In the genomic region with DNA sequence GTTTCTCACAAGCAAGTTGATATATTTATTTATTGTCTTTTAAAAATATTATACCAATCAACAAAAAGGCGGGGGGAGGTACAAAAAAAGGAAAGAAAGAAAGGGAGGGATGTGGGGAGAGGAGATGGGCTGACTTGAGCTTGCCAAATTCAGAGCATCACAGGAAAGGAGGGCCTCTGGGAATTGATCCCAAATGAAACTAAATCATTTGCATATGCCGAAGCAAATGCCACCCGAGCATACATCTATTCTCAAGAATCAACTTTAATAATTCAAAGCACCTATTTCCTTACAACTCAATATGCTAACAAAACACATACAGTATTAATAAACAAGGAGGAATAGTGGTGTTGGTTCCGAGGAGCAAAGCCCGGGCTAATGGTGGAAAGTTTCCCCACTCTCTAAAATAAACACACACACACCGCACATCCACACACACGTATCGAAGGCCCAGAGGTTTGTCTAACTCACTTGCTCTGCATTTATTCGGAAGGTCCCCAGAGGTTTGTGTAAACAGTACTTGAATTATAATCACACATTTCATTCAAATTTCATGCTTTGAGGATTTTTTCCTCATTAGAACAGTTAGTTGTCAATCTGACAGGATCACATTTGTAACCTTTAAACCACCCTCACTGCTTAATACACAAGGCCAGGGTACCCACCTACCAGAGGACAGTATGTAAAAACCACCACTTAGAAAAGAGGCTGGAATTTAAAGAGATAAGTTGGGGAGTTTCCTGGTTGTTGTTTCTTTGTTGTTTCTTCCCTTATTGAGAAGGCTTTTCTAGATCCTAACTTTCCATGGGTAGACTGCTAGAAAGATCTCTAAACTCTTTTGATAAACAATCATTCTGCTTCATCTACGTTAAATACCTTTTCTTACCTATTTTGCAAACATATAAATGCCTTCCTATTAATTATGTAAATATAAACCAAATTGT, we compare ENCODE assay signal across 1 cellular context.
TF ChIP-seq lines count a peak whose summit lies in the region.

No MANE protein-coding gene starts in this region.

TF ChIP-seq in GM12878, 131 proteins besides CTCF, POLR2A, EP300 and RAD21 (continued from another document and continues in another):
- TF ChIP-seq, protein P1, sequence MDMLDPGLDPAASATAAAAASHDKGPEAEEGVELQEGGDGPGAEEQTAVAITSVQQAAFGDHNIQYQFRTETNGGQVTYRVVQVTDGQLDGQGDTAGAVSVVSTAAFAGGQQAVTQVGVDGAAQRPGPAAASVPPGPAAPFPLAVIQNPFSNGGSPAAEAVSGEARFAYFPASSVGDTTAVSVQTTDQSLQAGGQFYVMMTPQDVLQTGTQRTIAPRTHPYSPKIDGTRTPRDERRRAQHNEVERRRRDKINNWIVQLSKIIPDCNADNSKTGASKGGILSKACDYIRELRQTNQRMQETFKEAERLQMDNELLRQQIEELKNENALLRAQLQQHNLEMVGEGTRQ (IDR thresholded peaks at IDR 0.05; ENCODE audit: borderline replicate concordance, low read depth, low read length): no peak
- TF ChIP-seq, protein P2, sequence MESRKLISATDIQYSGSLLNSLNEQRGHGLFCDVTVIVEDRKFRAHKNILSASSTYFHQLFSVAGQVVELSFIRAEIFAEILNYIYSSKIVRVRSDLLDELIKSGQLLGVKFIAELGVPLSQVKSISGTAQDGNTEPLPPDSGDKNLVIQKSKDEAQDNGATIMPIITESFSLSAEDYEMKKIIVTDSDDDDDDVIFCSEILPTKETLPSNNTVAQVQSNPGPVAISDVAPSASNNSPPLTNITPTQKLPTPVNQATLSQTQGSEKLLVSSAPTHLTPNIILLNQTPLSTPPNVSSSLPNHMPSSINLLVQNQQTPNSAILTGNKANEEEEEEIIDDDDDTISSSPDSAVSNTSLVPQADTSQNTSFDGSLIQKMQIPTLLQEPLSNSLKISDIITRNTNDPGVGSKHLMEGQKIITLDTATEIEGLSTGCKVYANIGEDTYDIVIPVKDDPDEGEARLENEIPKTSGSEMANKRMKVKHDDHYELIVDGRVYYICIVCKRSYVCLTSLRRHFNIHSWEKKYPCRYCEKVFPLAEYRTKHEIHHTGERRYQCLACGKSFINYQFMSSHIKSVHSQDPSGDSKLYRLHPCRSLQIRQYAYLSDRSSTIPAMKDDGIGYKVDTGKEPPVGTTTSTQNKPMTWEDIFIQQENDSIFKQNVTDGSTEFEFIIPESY (IDR thresholded peaks at IDR 0.05): no peak
- TF ChIP-seq SUZ12 (IDR thresholded peaks at IDR 0.05; ENCODE audit: unreplicated experiment) (no peak), POLR2AphosphoS5 (IDR thresholded peaks at IDR 0.05; ENCODE audit: low read length) (no peak), MEF2B (IDR thresholded peaks at IDR 0.05; ENCODE audit: partially characterized antibody, poor library complexity, severe bottlenecking) (peak; percentile 67), MYC (IDR thresholded peaks at IDR 0.05; ENCODE audit: insufficient read depth, insufficient read length, insufficient replicate concordance, low read length, severe bottlenecking) (no peak), WRNIP1 (IDR thresholded peaks at IDR 0.05; ENCODE audit: borderline replicate concordance, low read depth, low read length) (no peak), GATAD2B (conservative IDR thresholded peaks at IDR 0.05; ENCODE audit: low read depth) (no peak), SREBF1 (IDR thresholded peaks at IDR 0.05; ENCODE audit: low read length) (no peak), SMAD1 (IDR thresholded peaks at IDR 0.05; ENCODE audit: low read depth, partially characterized antibody) (no peak), NR2C2 (IDR thresholded peaks at IDR 0.05; ENCODE audit: borderline replicate concordance, control insufficient read depth, insufficient read length, low read depth) (no peak), JUND (IDR thresholded peaks at IDR 0.05; ENCODE audit: low read depth, low read length) (no peak), EGR1 (IDR thresholded peaks at IDR 0.05; ENCODE audit: borderline replicate concordance in 1 of 2, low read depth in 2 of 2, low read length in 2 of 2) (no peak), MXI1 (IDR thresholded peaks at IDR 0.05; ENCODE audit: low read depth, low read length) (no peak), ZNF622 (IDR thresholded peaks at IDR 0.05) (no peak), RUNX3 (IDR thresholded peaks at IDR 0.05; ENCODE audit: low read length) (0 out of 2 replicates have a peak, but pooled peaks have one; percentile 7), FOS (IDR thresholded peaks at IDR 0.05; ENCODE audit: borderline replicate concordance, extremely low read depth, insufficient read length) (no peak), TAF1 (IDR thresholded peaks at IDR 0.05; ENCODE audit: borderline replicate concordance, low read depth, low read length) (0 out of 2 replicates have a peak, but pooled peaks have one; percentile 10), SIX5 (IDR thresholded peaks at IDR 0.05; ENCODE audit: low read depth, low read length, severe bottlenecking) (no peak), IKZF1 (conservative IDR thresholded peaks at IDR 0.05) (no peak), RAD51 (IDR thresholded peaks at IDR 0.05) (no peak), SIN3A (IDR thresholded peaks at IDR 0.05; ENCODE audit: low read depth, low read length) (no peak), ZNF274 (IDR thresholded peaks at IDR 0.05; ENCODE audit: insufficient read depth, insufficient read length) (no peak), ESRRA (IDR thresholded peaks at IDR 0.05; ENCODE audit: low read length) (no peak), EZH2 (IDR thresholded peaks at IDR 0.05; ENCODE audit: borderline replicate concordance, control insufficient read depth, low read depth, low read length) (no peak), ZNF384 (IDR thresholded peaks at IDR 0.05; ENCODE audit: borderline replicate concordance, low read depth, low read length) (no peak), ETV6 (conservative IDR thresholded peaks at IDR 0.05 in 1 of 2, IDR thresholded peaks at IDR 0.05 in 1 of 2; ENCODE audit: borderline replicate concordance in 1 of 2, low read depth in 1 of 2) (no peak), CEBPB (IDR thresholded peaks at IDR 0.05; ENCODE audit: borderline replicate concordance in 1 of 2, low read depth in 2 of 2, low read length in 2 of 2) (no peak), ZZZ3 (IDR thresholded peaks at IDR 0.05; ENCODE audit: control insufficient read depth, insufficient read length, low read depth) (no peak), POU2F2 (IDR thresholded peaks at IDR 0.05; ENCODE audit: borderline replicate concordance, low read depth, low read length) (peak; percentile 58; the same call in 2 of the 3 replicates), GABPA (IDR thresholded peaks at IDR 0.05; ENCODE audit: low read depth) (no peak)
- TF ChIP-seq, protein P3, sequence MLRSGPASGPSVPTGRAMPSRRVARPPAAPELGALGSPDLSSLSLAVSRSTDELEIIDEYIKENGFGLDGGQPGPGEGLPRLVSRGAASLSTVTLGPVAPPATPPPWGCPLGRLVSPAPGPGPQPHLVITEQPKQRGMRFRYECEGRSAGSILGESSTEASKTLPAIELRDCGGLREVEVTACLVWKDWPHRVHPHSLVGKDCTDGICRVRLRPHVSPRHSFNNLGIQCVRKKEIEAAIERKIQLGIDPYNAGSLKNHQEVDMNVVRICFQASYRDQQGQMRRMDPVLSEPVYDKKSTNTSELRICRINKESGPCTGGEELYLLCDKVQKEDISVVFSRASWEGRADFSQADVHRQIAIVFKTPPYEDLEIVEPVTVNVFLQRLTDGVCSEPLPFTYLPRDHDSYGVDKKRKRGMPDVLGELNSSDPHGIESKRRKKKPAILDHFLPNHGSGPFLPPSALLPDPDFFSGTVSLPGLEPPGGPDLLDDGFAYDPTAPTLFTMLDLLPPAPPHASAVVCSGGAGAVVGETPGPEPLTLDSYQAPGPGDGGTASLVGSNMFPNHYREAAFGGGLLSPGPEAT (IDR thresholded peaks at IDR 0.05; ENCODE audit: low read depth): no peak
- TF ChIP-seq, protein P4, sequence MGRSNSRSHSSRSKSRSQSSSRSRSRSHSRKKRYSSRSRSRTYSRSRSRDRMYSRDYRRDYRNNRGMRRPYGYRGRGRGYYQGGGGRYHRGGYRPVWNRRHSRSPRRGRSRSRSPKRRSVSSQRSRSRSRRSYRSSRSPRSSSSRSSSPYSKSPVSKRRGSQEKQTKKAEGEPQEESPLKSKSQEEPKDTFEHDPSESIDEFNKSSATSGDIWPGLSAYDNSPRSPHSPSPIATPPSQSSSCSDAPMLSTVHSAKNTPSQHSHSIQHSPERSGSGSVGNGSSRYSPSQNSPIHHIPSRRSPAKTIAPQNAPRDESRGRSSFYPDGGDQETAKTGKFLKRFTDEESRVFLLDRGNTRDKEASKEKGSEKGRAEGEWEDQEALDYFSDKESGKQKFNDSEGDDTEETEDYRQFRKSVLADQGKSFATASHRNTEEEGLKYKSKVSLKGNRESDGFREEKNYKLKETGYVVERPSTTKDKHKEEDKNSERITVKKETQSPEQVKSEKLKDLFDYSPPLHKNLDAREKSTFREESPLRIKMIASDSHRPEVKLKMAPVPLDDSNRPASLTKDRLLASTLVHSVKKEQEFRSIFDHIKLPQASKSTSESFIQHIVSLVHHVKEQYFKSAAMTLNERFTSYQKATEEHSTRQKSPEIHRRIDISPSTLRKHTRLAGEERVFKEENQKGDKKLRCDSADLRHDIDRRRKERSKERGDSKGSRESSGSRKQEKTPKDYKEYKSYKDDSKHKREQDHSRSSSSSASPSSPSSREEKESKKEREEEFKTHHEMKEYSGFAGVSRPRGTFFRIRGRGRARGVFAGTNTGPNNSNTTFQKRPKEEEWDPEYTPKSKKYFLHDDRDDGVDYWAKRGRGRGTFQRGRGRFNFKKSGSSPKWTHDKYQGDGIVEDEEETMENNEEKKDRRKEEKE (IDR thresholded peaks at IDR 0.05): no peak
- TF ChIP-seq, protein P5, sequence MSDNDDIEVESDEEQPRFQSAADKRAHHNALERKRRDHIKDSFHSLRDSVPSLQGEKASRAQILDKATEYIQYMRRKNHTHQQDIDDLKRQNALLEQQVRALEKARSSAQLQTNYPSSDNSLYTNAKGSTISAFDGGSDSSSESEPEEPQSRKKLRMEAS (IDR thresholded peaks at IDR 0.05; ENCODE audit: low read depth, low read length): no peak
- TF ChIP-seq, protein P6, sequence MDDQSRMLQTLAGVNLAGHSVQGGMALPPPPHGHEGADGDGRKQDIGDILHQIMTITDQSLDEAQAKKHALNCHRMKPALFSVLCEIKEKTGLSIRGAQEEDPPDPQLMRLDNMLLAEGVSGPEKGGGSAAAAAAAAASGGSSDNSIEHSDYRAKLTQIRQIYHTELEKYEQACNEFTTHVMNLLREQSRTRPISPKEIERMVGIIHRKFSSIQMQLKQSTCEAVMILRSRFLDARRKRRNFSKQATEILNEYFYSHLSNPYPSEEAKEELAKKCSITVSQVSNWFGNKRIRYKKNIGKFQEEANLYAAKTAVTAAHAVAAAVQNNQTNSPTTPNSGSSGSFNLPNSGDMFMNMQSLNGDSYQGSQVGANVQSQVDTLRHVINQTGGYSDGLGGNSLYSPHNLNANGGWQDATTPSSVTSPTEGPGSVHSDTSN (IDR thresholded peaks at IDR 0.05; ENCODE audit: insufficient replicate concordance, low read depth, low read length): no peak
- TF ChIP-seq, protein P7, sequence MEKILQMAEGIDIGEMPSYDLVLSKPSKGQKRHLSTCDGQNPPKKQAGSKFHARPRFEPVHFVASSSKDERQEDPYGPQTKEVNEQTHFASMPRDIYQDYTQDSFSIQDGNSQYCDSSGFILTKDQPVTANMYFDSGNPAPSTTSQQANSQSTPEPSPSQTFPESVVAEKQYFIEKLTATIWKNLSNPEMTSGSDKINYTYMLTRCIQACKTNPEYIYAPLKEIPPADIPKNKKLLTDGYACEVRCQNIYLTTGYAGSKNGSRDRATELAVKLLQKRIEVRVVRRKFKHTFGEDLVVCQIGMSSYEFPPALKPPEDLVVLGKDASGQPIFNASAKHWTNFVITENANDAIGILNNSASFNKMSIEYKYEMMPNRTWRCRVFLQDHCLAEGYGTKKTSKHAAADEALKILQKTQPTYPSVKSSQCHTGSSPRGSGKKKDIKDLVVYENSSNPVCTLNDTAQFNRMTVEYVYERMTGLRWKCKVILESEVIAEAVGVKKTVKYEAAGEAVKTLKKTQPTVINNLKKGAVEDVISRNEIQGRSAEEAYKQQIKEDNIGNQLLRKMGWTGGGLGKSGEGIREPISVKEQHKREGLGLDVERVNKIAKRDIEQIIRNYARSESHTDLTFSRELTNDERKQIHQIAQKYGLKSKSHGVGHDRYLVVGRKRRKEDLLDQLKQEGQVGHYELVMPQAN (conservative IDR thresholded peaks at IDR 0.05): no peak
- TF ChIP-seq, protein P8, sequence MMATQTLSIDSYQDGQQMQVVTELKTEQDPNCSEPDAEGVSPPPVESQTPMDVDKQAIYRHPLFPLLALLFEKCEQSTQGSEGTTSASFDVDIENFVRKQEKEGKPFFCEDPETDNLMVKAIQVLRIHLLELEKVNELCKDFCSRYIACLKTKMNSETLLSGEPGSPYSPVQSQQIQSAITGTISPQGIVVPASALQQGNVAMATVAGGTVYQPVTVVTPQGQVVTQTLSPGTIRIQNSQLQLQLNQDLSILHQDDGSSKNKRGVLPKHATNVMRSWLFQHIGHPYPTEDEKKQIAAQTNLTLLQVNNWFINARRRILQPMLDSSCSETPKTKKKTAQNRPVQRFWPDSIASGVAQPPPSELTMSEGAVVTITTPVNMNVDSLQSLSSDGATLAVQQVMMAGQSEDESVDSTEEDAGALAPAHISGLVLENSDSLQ (IDR thresholded peaks at IDR 0.05): 0 out of 2 replicates have a peak, but pooled peaks have one; percentile 10
- TF ChIP-seq, protein P9, sequence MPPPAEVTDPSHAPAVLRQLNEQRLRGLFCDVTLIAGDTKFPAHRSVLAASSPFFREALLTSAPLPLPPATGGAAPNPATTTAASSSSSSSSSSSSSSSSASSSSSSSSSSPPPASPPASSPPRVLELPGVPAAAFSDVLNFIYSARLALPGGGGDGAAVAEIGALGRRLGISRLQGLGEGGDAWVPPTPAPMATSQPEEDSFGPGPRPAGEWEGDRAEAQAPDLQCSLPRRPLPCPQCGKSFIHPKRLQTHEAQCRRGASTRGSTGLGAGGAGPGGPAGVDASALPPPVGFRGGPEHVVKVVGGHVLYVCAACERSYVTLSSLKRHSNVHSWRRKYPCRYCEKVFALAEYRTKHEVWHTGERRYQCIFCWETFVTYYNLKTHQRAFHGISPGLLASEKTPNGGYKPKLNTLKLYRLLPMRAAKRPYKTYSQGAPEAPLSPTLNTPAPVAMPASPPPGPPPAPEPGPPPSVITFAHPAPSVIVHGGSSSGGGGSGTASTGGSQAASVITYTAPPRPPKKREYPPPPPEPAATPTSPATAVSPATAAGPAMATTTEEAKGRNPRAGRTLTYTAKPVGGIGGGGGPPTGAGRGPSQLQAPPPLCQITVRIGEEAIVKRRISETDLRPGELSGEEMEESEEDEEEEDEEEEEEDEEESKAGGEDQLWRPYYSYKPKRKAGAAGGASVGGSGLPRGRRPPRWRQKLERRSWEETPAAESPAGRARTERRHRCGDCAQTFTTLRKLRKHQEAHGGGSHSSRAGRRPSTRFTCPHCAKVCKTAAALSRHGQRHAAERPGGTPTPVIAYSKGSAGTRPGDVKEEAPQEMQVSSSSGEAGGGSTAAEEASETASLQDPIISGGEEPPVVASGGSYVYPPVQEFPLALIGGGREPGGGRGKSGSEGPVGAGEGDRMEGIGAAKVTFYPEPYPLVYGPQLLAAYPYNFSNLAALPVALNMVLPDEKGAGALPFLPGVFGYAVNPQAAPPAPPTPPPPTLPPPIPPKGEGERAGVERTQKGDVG (CRISPR knock-in tag; IDR thresholded peaks at IDR 0.05): no peak
- TF ChIP-seq, protein P10, sequence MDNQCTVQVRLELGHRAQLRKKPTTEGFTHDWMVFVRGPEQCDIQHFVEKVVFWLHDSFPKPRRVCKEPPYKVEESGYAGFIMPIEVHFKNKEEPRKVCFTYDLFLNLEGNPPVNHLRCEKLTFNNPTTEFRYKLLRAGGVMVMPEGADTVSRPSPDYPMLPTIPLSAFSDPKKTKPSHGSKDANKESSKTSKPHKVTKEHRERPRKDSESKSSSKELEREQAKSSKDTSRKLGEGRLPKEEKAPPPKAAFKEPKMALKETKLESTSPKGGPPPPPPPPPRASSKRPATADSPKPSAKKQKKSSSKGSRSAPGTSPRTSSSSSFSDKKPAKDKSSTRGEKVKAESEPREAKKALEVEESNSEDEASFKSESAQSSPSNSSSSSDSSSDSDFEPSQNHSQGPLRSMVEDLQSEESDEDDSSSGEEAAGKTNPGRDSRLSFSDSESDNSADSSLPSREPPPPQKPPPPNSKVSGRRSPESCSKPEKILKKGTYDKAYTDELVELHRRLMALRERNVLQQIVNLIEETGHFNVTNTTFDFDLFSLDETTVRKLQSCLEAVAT (IDR thresholded peaks at IDR 0.05): no peak
